In the genomic region with DNA sequence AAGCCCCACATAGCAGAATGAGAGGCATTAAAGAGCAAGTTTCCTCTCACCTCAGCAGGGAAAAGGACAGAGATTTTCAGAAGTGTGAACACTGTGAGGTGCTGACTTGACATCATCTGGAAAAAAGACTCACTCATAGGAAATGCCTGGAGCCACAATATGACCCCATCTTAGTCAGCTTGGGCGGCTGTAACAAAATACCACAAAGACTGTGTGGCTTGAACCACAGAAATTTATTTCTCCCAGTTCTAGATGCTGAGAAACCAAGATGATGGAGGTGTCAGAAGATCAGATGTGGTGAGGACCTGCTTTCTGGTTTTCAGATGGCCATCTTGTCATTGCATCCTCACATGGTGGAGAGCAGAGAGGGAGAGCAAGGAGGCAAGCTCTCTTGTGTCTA, we compare ENCODE assay signal across 11 cellular contexts.
A peak's percentile ranks its signal among the peaks of the same experiment; 100 is the strongest.
DNase-seq lines count a peak whose midpoint lies in the region; ATAC-seq and TF ChIP-seq lines count a peak whose summit lies in the region.
"Had no signal": no experiment of that assay in that cellular context is flagged by ENCODE, and none has a peak within 500 bp of the region (broad histone marks: within the 10 kb centered on the region; RNA-seq: fewer than 3 reads in every experiment).

No MANE protein-coding gene starts in this region.

- H3K9me3 Mint-ChIP-seq in stimulated activated naive CD8-positive, alpha-beta T cell treated with anti-CD3 and anti-CD28 coated beads, Interleukin-15, amount 100 ng/mL, for 72 hours, result peaks cover 10 to 23% of the 10 kb centered on the region in 2 donors

- no peaks in the 10 kb centered on the region for H3K27me3 Mint-ChIP-seq in stimulated activated naive CD8-positive, alpha-beta T cell treated with anti-CD3 and anti-CD28 coated beads, Interleukin-15, amount 100 ng/mL, for 72 hours

- ATAC-seq in stimulated activated naive CD8-positive, alpha-beta T cell treated with anti-CD3 and anti-CD28 coated beads, Interleukin-15, amount 100 ng/mL, for 72 hours, result peak; percentile 90
- ATAC-seq in HG02571 (IDR thresholded peaks at IDR 0.05; ENCODE audit: unreplicated experiment), result no peak
- ATAC-seq in GM21381 (IDR thresholded peaks at IDR 0.05; ENCODE audit: unreplicated experiment), result no peak
- ATAC-seq: K562 had no signal

- peak in 2 of 3 donors; percentile 43 to 57 for DNase-seq in stimulated activated CD4-positive, alpha-beta T cell treated with anti-CD3 and anti-CD28 coated beads, Interleukin-12 subunit alpha, Interleukin-12 subunit beta, amount 100 ng/mL, for 48 hours (ENCODE audit: low read depth in 2 of 3, low spot score in 1 of 3)
- DNase-seq in stimulated activated CD4-positive, alpha-beta T cell treated with anti-CD3 and anti-CD28 coated beads, Interleukin-2, amount 100 ng/mL, for 24 hours, result no peak
- DNase-seq in T1000 (lab: John Stamatoyannopoulos, UW) (peak; percentile 28), fibroblast of mammary gland (ENCODE audit: low read depth) (peak; percentile 94), GM19240 (ENCODE audit: insufficient read length, low spot score) (no peak)
- DNase-seq in stimulated activated naive CD8-positive, alpha-beta T cell treated with anti-CD3 and anti-CD28 coated beads, Interleukin-15, amount 100 ng/mL, for 72 hours, result peak; percentile 26 to 75
- DNase-seq: activated CD8-positive, alpha-beta memory T cell treated with anti-CD3 and anti-CD28 coated beads, Interleukin-2, amount 50 U/mL, for 4 hours; SW 1271 had no signal

- no peak overlapping the region for H3K27ac Mint-ChIP-seq in stimulated activated naive CD8-positive, alpha-beta T cell treated with anti-CD3 and anti-CD28 coated beads, Interleukin-15, amount 100 ng/mL, for 72 hours

- H3K4me1 Mint-ChIP-seq in stimulated activated naive CD8-positive, alpha-beta T cell treated with anti-CD3 and anti-CD28 coated beads, Interleukin-15, amount 100 ng/mL, for 72 hours, result peaks cover 38% of the 10 kb centered on the region

- H3K4me3 Mint-ChIP-seq in stimulated activated naive CD8-positive, alpha-beta T cell treated with anti-CD3 and anti-CD28 coated beads, Interleukin-15, amount 100 ng/mL, for 72 hours, result no peak overlapping the region

- no peak overlapping the region for H3K4me3 ChIP-seq in fibroblast of mammary gland (ENCODE audit: control insufficient read depth, low read depth, low read length)
- H3K4me3 ChIP-seq: K562 had no signal

- TF ChIP-seq CTCF in fibroblast of mammary gland (conservative IDR thresholded peaks at IDR 0.05; ENCODE audit: control insufficient read depth, insufficient read depth, low read depth, low read length), result no peak

Comparison
In these comparisons a context has a peak if more than half of its experiments do, and no peak if none do; other contexts are left out.
1. DNase-seq: peak in stimulated activated CD4-positive, alpha-beta T cell treated with anti-CD3 and anti-CD28 coated beads, Interleukin-12 subunit alpha, Interleukin-12 subunit beta, amount 100 ng/mL, for 48 hours (2 of 3), T1000 (single experiment), fibroblast of mammary gland (single experiment) and stimulated activated naive CD8-positive, alpha-beta T cell treated with anti-CD3 and anti-CD28 coated beads, Interleukin-15, amount 100 ng/mL, for 72 hours (2 of 2); none in stimulated activated CD4-positive, alpha-beta T cell treated with anti-CD3 and anti-CD28 coated beads, Interleukin-2, amount 100 ng/mL, for 24 hours (0 of 2) and GM19240 (single experiment).